ENCODE assay signal across 9 cellular contexts in the genomic region with DNA sequence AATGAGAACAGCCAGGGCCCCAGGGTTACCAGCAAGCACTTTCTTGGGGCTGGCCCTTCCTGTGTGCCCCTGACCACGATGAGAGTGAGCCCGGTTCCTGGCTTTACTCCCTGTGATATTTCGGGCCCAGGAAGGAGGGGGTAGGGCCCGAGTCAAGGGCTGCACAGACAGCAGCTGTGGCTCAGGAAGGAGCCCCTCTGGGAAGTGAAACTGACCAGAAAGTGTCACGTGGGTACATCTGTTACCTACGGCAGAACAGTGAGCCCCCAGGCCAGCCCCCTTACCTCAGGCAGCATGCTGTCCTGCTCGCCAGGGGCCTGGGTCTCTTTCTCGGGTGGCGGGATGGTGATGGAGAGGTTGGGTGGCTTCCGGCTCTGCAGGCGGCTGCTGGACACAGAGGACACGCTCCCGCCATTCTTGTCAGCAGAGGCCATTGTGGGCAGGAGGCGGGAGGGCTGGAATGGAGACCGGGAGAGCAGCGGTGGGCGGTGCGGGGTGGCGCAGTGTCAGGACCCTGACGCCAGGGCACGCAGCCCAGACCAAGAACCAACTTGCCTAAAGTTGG. TPM values are rescaled to one million over a fixed set of nuclear protein-coding genes. Genes with fewer than 3 reads are reported as not detected.
DNase-seq lines count a peak whose midpoint lies in the region; ATAC-seq and TF ChIP-seq lines count a peak whose summit lies in the region.
"Had no signal": no experiment of that assay in that cellular context is flagged by ENCODE, and none has a peak within 500 bp of the region (broad histone marks: within the 10 kb centered on the region; RNA-seq: fewer than 3 reads in every experiment).

No MANE protein-coding gene starts in this region.

- no TSS peak for BruUV-seq in PC-9 (replicated peaks; lab: Mats Ljungman, UMichigan)

- H3K4me3 ChIP-seq in GM06990 (replicated peaks; ENCODE audit: low read depth, low read length) (peak overlapping the region; percentile 50), Loucy (ENCODE audit: low read length, poor library complexity, severe bottlenecking) (peak overlapping the region; percentile 54), PC-9 (no peak overlapping the region)
- H3K4me3 ChIP-seq: lung had no signal

- H3K79me2 ChIP-seq in Loucy (ENCODE audit: insufficient read depth, low read length) = no peaks in the 10 kb centered on the region
- no peaks in the 10 kb centered on the region for H3K79me2 ChIP-seq in PC-9 (ENCODE audit: low read depth)

- H3K9me3 ChIP-seq in Loucy (ENCODE audit: insufficient read depth, low read depth, low read length) = no peaks in the 10 kb centered on the region
- no peaks in the 10 kb centered on the region for H3K9me3 ChIP-seq in PC-9 (ENCODE audit: insufficient read depth, low read depth)

- ATAC-seq in GM21447 (IDR thresholded peaks at IDR 0.05; ENCODE audit: unreplicated experiment) = peak; percentile 52

- peak; percentile 81 for DNase-seq in GM06990 (ENCODE audit: extremely low read depth, insufficient read length)
- DNase-seq in dermis blood vessel endothelial cell = no peak
- no peak for DNase-seq in PC-9
- no peak for DNase-seq in occipital lobe (lab: John Stamatoyannopoulos, UW)
- DNase-seq in progenitor cell of endocrine pancreas (ENCODE audit: low spot score, unreplicated experiment) = no peak

- POLR2A ChIA-PET in PC-9 (lab: Charles Lee; ENCODE audit: unreplicated experiment) = no interaction called here

- peak overlapping the region; percentile 80 for H3K27ac ChIP-seq in layer of hippocampus (ENCODE audit: low read depth, low read length)
- no peak overlapping the region for H3K27ac ChIP-seq in PC-9

- H3K9me3 Mint-ChIP-seq in progenitor cell of endocrine pancreas (ENCODE audit: low read depth) = no peaks in the 10 kb centered on the region

- H3K36me3 ChIP-seq in GM06990 (ENCODE audit: control insufficient read depth, insufficient read depth, low read length) (peaks cover 24% of the 10 kb centered on the region), Loucy (ENCODE audit: insufficient read depth, low read length) (no peaks in the 10 kb centered on the region), PC-9 (ENCODE audit: low read depth) (no peaks in the 10 kb centered on the region)

- CTCF ChIA-PET in PC-9 (lab: Charles Lee) = interaction anchor here (0.6 kb wide), 1 partner anchor 71 kb away, joined by 3 read pairs; no protein-coding TSS in a partner anchor

- H3K27me3 Mint-ChIP-seq in progenitor cell of endocrine pancreas = no peaks in the 10 kb centered on the region

- H3K27me3 ChIP-seq in GM06990 (replicated peaks; ENCODE audit: control insufficient read depth, insufficient read depth, low read length) (no peaks in the 10 kb centered on the region), Loucy (ENCODE audit: insufficient read depth, low read length, poor library complexity, severe bottlenecking) (no peaks in the 10 kb centered on the region), layer of hippocampus (ENCODE audit: control insufficient read depth, insufficient read depth, low read length) (no peaks in the 10 kb centered on the region), PC-9 (ENCODE audit: insufficient read depth, low read depth) (no peaks in the 10 kb centered on the region)

- H3K4me1 Mint-ChIP-seq in progenitor cell of endocrine pancreas (ENCODE audit: low read depth) = no peaks in the 10 kb centered on the region

- intact Hi-C loops in PC-9 (cut with micrococcal nuclease; ENCODE audit: unreplicated experiment) = no loop called here

- peaks cover 12% of the 10 kb centered on the region for H3K4me1 ChIP-seq in Loucy (ENCODE audit: insufficient read depth, low read length, poor library complexity, severe bottlenecking)
- H3K4me1 ChIP-seq in PC-9 (replicated peaks; ENCODE audit: insufficient read depth) = no peaks in the 10 kb centered on the region; the same call in 1 of the 2 replicates

- H3K4me3 Mint-ChIP-seq in progenitor cell of endocrine pancreas (ENCODE audit: low read depth) = no peak overlapping the region

- H3F3A ChIP-seq in Loucy (ENCODE audit: low read depth) (no peaks in the 10 kb centered on the region), PC-9 (ENCODE audit: insufficient read depth, low read depth) (no peaks in the 10 kb centered on the region)

- peak overlapping the region; percentile 4 for H2AFZ ChIP-seq in Loucy (ENCODE audit: low read length)
- H2AFZ ChIP-seq in PC-9 = no peak overlapping the region

- H3K9me2 ChIP-seq in Loucy (replicated peaks; ENCODE audit: low read depth, low read length) = no peaks in the 10 kb centered on the region
- H3K9me2 ChIP-seq in PC-9 (ENCODE audit: insufficient read depth) = no peaks in the 10 kb centered on the region

- H3K4me2 ChIP-seq in Loucy (ENCODE audit: low read depth, low read length, poor library complexity, severe bottlenecking) (peak overlapping the region; percentile 74), PC-9 (no peak overlapping the region)

- no peak overlapping the region for H3K27ac Mint-ChIP-seq in progenitor cell of endocrine pancreas

- no peaks in the 10 kb centered on the region for H4K20me1 ChIP-seq in Loucy (ENCODE audit: insufficient read depth, low read length, poor library complexity, severe bottlenecking)
- no peaks in the 10 kb centered on the region for H4K20me1 ChIP-seq in PC-9 (ENCODE audit: insufficient read depth)

- H3K9ac ChIP-seq in Loucy (ENCODE audit: low read depth, low read length, poor library complexity, severe bottlenecking) = peak overlapping the region; percentile 63

- no peaks in the 10 kb centered on the region for H3K36me3 Mint-ChIP-seq in progenitor cell of endocrine pancreas (ENCODE audit: insufficient read depth)

- TF ChIP-seq CTCF in GM06990 (IDR thresholded peaks at IDR 0.05; ENCODE audit: insufficient read depth, low read length, poor library complexity, severe bottlenecking) (no peak), Loucy (conservative IDR thresholded peaks at IDR 0.05; ENCODE audit: low read length) (no peak), PC-9 (conservative IDR thresholded peaks at IDR 0.05) (no peak), progenitor cell of endocrine pancreas (IDR thresholded peaks at IDR 0.05; ENCODE audit: unreplicated experiment) (no peak)

RNA-seq across cellular contexts. Expression of a gene that starts 13.8 kb away (rescaled TPM):
- total RNA-seq in dermis blood vessel endothelial cell (not detected in 2 replicates), PC-9 (2021) (0.65 TPM in 1 of 2 replicates, not detected in the other), occipital lobe (not detected), progenitor cell of endocrine pancreas (0.40 TPM in 1 of 2 replicates, not detected in the other)

RNA-seq across cellular contexts. Expression of a gene that starts 20.1 kb away (rescaled TPM):
- total RNA-seq in dermis blood vessel endothelial cell (34.5 and 35.5 TPM in 2 replicates), PC-9 (2021) (39.6 and 51.6 TPM in 2 replicates), occipital lobe (2.2 TPM), progenitor cell of endocrine pancreas (11.8 and 12.1 TPM in 2 replicates)

RNA-seq across cellular contexts. Expression of a gene that starts 28.2 kb away (rescaled TPM):
- total RNA-seq in dermis blood vessel endothelial cell = 20.9 and 27.8 TPM in 2 replicates
- 27.4 and 28.0 TPM in 2 replicates for total RNA-seq in PC-9 (2021)
- 30.3 TPM for total RNA-seq in occipital lobe
- 43.4 and 44.6 TPM in 2 replicates for total RNA-seq in progenitor cell of endocrine pancreas

RNA-seq across cellular contexts. Expression of a gene that starts 56.3 kb away (rescaled TPM):
- total RNA-seq in dermis blood vessel endothelial cell (1.6 and 4.4 TPM in 2 replicates), PC-9 (2021) (0.93 and 1.1 TPM in 2 replicates), occipital lobe (1.2 TPM), progenitor cell of endocrine pancreas (0.46 and 1.0 TPM in 2 replicates)

RNA-seq across cellular contexts. Expression of a gene that starts 58.7 kb away (rescaled TPM):
- total RNA-seq in dermis blood vessel endothelial cell = 0.19 and 0.68 TPM in 2 replicates
- 2.6 and 2.7 TPM in 2 replicates for total RNA-seq in PC-9 (2021)
- 1.9 TPM for total RNA-seq in occipital lobe
- total RNA-seq in progenitor cell of endocrine pancreas = 0.86 and 1.7 TPM in 2 replicates
